Comparison of ENCODE assay signal across 15 cellular contexts in the genomic region with DNA sequence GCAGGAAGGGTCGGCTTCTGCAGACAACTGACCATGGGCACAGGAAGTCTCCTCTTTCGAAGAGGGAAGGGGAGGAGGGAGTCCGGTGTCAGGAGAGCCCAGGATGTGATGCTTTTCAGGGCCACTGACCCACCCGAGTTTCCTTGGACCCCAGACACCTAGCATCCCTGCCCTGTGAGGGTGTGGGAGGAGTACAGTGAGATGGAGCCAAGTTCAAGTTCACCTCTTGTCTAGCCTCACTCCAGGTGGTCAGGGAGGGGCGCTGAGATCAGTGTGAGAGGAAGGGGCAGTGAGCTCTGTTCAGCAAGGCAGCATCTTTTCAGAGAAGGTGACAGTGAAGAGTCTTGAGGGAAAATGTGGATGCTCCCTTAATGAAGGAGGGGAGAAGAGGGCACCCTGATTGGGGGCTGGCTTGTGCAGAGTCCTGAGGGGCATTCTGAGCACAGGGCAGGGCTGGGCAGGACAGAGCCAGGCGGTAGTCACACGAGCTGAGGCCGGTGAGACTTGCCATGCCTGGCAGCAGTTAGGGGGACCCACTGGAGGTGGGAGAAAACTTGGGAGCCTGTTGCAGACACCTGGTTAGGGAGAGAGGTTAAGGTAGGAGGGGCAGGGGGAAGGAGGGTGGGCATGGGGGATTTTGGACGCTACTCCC. TPM values are rescaled to one million over a fixed set of nuclear protein-coding genes. Genes with fewer than 3 reads are reported as not detected.
DNase-seq lines count a peak whose midpoint lies in the region; ATAC-seq and TF ChIP-seq lines count a peak whose summit lies in the region.
"Had no signal": no experiment of that assay in that cellular context is flagged by ENCODE, and none has a peak within 500 bp of the region (broad histone marks: within the 10 kb centered on the region; RNA-seq: fewer than 3 reads in every experiment).

No MANE protein-coding gene starts in this region.

- in situ Hi-C loops in GM13976 (cut with MboI; ENCODE audit: low sequenced_read_pairs, unreplicated experiment), result no loop called here

- no peak overlapping the region for H2BK5ac ChIP-seq in neuronal stem cell (ENCODE audit: low read length)

- WGBS in esophagus muscularis mucosa, result 72% methylated on average over 8 of the region's 9 CpGs
- WGBS in neuronal stem cell (ENCODE audit: extremely low coverage in 2 of 2, insufficient read length in 2 of 2, insufficient replicate concordance in 1 of 2), 2 donors, result no CpG with 5 or more reads among the region's 9 CpGs

- H3K4me2 ChIP-seq in neuronal stem cell (ENCODE audit: insufficient read depth, low read length, poor library complexity, severe bottlenecking), result no peak overlapping the region
- H3K4me2 ChIP-seq: BLaER1 treated with 17β-estradiol and CSF1 and Interleukin-3, amounts not matched to agents 10 nM and 100 nM had no signal

- no peak for TF ChIP-seq EP300 in esophagus muscularis mucosa (IDR thresholded peaks at IDR 0.05)

- no peak overlapping the region for H2AFZ ChIP-seq in neuronal stem cell (ENCODE audit: low read length)

- no peak overlapping the region for H2BK12ac ChIP-seq in neuronal stem cell (ENCODE audit: low read length)

- POLR2A ChIA-PET in Caco-2 (lab: Charles Lee), result no interaction called here

- H3K36me3 ChIP-seq in Caco-2 (ENCODE audit: control insufficient read depth, insufficient read depth, low read length) (no peaks in the 10 kb centered on the region), esophagus muscularis mucosa (no peaks in the 10 kb centered on the region), neuronal stem cell (replicated peaks in 1 of 2; ENCODE audit: control insufficient read depth in 2 of 2, insufficient read depth in 2 of 2, low read length in 2 of 2) (no peaks in the 10 kb centered on the region)
- H3K36me3 ChIP-seq: BLaER1 treated with 17β-estradiol and CSF1 and Interleukin-3, amounts not matched to agents 10 nM and 100 nM had no signal

- peaks cover 18% of the 10 kb centered on the region for H3K4me1 Mint-ChIP-seq in Caco-2 (ENCODE audit: low read depth, unreplicated experiment)
- H3K4me1 Mint-ChIP-seq in activated CD4-positive, alpha-beta T cell treated with anti-CD3 and anti-CD28 coated beads, Interleukin-2, amount 10 ng/mL, durations not matched to agents 24 days and 14 days, result no peaks in the 10 kb centered on the region
- H3K4me1 Mint-ChIP-seq: CD4-positive, CD25-positive, alpha-beta regulatory T cell had no signal

- H3K27me3 ChIP-seq in Caco-2 (replicated peaks; ENCODE audit: control insufficient read depth, insufficient read depth, low read length) (no peaks in the 10 kb centered on the region), esophagus muscularis mucosa (no peaks in the 10 kb centered on the region), neuronal stem cell (ENCODE audit: control insufficient read depth in 3 of 3, insufficient read depth in 3 of 3, low read depth in 1 of 3, low read length in 3 of 3) (no peaks in the 10 kb centered on the region)
- H3K27me3 ChIP-seq: BLaER1 treated with 17β-estradiol and CSF1 and Interleukin-3, amounts not matched to agents 10 nM and 100 nM had no signal

- no peaks in the 10 kb centered on the region for H3K79me1 ChIP-seq in neuronal stem cell (ENCODE audit: low read depth, low read length)

- H3K9ac ChIP-seq in neuronal stem cell (ENCODE audit: low read depth, low read length, poor library complexity), result peak overlapping the region; percentile 10
- H3K9ac ChIP-seq: BLaER1 treated with 17β-estradiol and CSF1 and Interleukin-3, amounts not matched to agents 10 nM and 100 nM had no signal

- no peak overlapping the region for H3K27ac ChIP-seq in esophagus muscularis mucosa (replicated peaks in 1 of 4)
- H3K27ac ChIP-seq in neuronal stem cell (replicated peaks; ENCODE audit: low read length), result no peak overlapping the region
- H3K27ac ChIP-seq: BLaER1 treated with 17β-estradiol and CSF1 and Interleukin-3, amounts not matched to agents 10 nM and 100 nM; HL-60 had no signal

- H4K8ac ChIP-seq in neuronal stem cell (ENCODE audit: low read depth, low read length), result no peak overlapping the region

- CTCF ChIA-PET in Caco-2 (lab: Charles Lee), result no interaction called here

- no peaks in the 10 kb centered on the region for H3K36me3 Mint-ChIP-seq in Caco-2 (ENCODE audit: insufficient read depth, unreplicated experiment)
- H3K36me3 Mint-ChIP-seq in activated CD4-positive, alpha-beta T cell treated with anti-CD3 and anti-CD28 coated beads, Interleukin-2, amount 10 ng/mL, durations not matched to agents 24 days and 14 days (ENCODE audit: low read depth), result no peaks in the 10 kb centered on the region
- H3K36me3 Mint-ChIP-seq: CD4-positive, CD25-positive, alpha-beta regulatory T cell had no signal

- no TSS peak for BruUV-seq in Caco-2 (replicated peaks; lab: Mats Ljungman, UMichigan)

- H3K4me1 ChIP-seq in Caco-2 (0 out of 2 replicates have a peak, but pooled peaks cover 7% of the 10 kb centered on the region), esophagus muscularis mucosa (no peaks in the 10 kb centered on the region), neuronal stem cell (ENCODE audit: control insufficient read depth in 2 of 2, insufficient read depth in 1 of 2, low read depth in 1 of 2, low read length in 2 of 2) (peaks cover 0 to 5% of the 10 kb centered on the region in 2 donors)

- H3K4me3 ChIP-seq in Caco-2 (ENCODE audit: low read depth, low read length) (no peak overlapping the region), esophagus muscularis mucosa (no peak overlapping the region), neuronal stem cell (ENCODE audit: low read length in 2 of 2) (peak overlapping the region in 1 of 2 donors; percentile 48)
- H3K4me3 ChIP-seq: BLaER1 treated with 17β-estradiol and CSF1 and Interleukin-3, amounts not matched to agents 10 nM and 100 nM had no signal

- TF ChIP-seq CTCF in Caco-2 (IDR thresholded peaks at IDR 0.05; ENCODE audit: insufficient read depth in 1 of 2, low read depth in 1 of 2, low read length in 1 of 2, severe bottlenecking in 1 of 2, unreplicated experiment in 1 of 2), result no peak
- TF ChIP-seq CTCF in GM13976 (IDR thresholded peaks at IDR 0.05; ENCODE audit: borderline replicate concordance, control extremely low read depth, extremely low read depth, insufficient read depth, missing control alignments), result no peak
- TF ChIP-seq CTCF in esophagus muscularis mucosa (IDR thresholded peaks at IDR 0.05), result no peak

- no peak overlapping the region for H3K14ac ChIP-seq in neuronal stem cell (ENCODE audit: low read length)

- H2BK15ac ChIP-seq in neuronal stem cell (ENCODE audit: low read length), result no peak overlapping the region

- no peak for TF ChIP-seq POLR2A in esophagus muscularis mucosa (IDR thresholded peaks at IDR 0.05; ENCODE audit: low read depth)

- H3K9me3 Mint-ChIP-seq in Caco-2 (ENCODE audit: unreplicated experiment), result peaks cover 19% of the 10 kb centered on the region
- H3K9me3 Mint-ChIP-seq in activated CD4-positive, alpha-beta T cell treated with anti-CD3 and anti-CD28 coated beads, Interleukin-2, amount 10 ng/mL, durations not matched to agents 24 days and 14 days, result no peaks in the 10 kb centered on the region

- peak overlapping the region; percentile 25 for H2BK120ac ChIP-seq in neuronal stem cell (ENCODE audit: low read depth, low read length)

- H3K18ac ChIP-seq in neuronal stem cell (ENCODE audit: low read length), result no peak overlapping the region

- H3K9me3 ChIP-seq in Caco-2, result no peaks in the 10 kb centered on the region
- H3K9me3 ChIP-seq in esophagus muscularis mucosa, result peaks cover 0 to 18% (median 13%) of the 10 kb centered on the region in 4 donors
- H3K9me3 ChIP-seq in neuronal stem cell (replicated peaks in 1 of 2; ENCODE audit: control insufficient read depth in 2 of 2, insufficient read depth in 1 of 2, low read depth in 1 of 2, low read length in 2 of 2), result peaks cover 3 to 4% of the 10 kb centered on the region in 2 donors

- H2AK5ac ChIP-seq in neuronal stem cell (ENCODE audit: low read depth, low read length), result no peak overlapping the region

- peak overlapping the region; percentile 5 for H3K23ac ChIP-seq in neuronal stem cell (ENCODE audit: low read depth, low read length, poor library complexity)

- no peak overlapping the region for H3K4me3 Mint-ChIP-seq in Caco-2 (ENCODE audit: unreplicated experiment)
- H3K4me3 Mint-ChIP-seq in activated CD4-positive, alpha-beta T cell treated with anti-CD3 and anti-CD28 coated beads, Interleukin-2, amount 10 ng/mL, durations not matched to agents 24 days and 14 days, result no peak overlapping the region
- H3K4me3 Mint-ChIP-seq: CD4-positive, CD25-positive, alpha-beta regulatory T cell had no signal

- no peaks in the 10 kb centered on the region for H3K27me3 Mint-ChIP-seq in Caco-2 (ENCODE audit: insufficient read depth, unreplicated experiment)
- no peaks in the 10 kb centered on the region for H3K27me3 Mint-ChIP-seq in activated CD4-positive, alpha-beta T cell treated with anti-CD3 and anti-CD28 coated beads, Interleukin-2, amount 10 ng/mL, durations not matched to agents 24 days and 14 days
- H3K27me3 Mint-ChIP-seq: CD4-positive, CD25-positive, alpha-beta regulatory T cell had no signal

- H4K91ac ChIP-seq in neuronal stem cell (ENCODE audit: low read depth, low read length, poor library complexity), result no peak overlapping the region

- ATAC-seq in GM18867 (IDR thresholded peaks at IDR 0.05; ENCODE audit: unreplicated experiment) (no peak), GM21786 (IDR thresholded peaks at IDR 0.05; ENCODE audit: unreplicated experiment) (no peak)

- DNase-seq in Caco-2, result no peak
- peak; percentile 2 for DNase-seq in GM13976 (ENCODE audit: low spot score)
- DNase-seq in esophagus muscularis mucosa (ENCODE audit: extremely low spot score), result peak; percentile 87
- no peak for DNase-seq in neuronal stem cell (ENCODE audit: low spot score)
- no peak for DNase-seq in NCI-H510A treated with DMSO at 0.1 percent for 48 hours (lab: John Stamatoyannopoulos, UW)
- no peak for DNase-seq in activated CD4-positive, alpha-beta T cell treated with anti-CD3 and anti-CD28 coated beads, Interleukin-2, amount 10 ng/mL, durations not matched to agents 24 days and 14 days
- DNase-seq: ACHN; Calu3; CD4-positive, CD25-positive, alpha-beta regulatory T cell; DMS79; EL had no signal

- no peak overlapping the region for H3K4ac ChIP-seq in neuronal stem cell (ENCODE audit: low read length)

- intact Hi-C loops in Caco-2 (cut with micrococcal nuclease; ENCODE audit: unreplicated experiment), result no loop called here
- intact Hi-C loops in esophagus muscularis mucosa (cut with DNase I), result no loop called here
- intact Hi-C loops in activated CD4-positive, alpha-beta T cell treated with anti-CD3 and anti-CD28 coated beads, Interleukin-2, amount 10 ng/mL, durations not matched to agents 24 days and 14 days (cut with micrococcal nuclease), result no loop called here

- peak overlapping the region; percentile 16 for H3K27ac Mint-ChIP-seq in Caco-2 (ENCODE audit: unreplicated experiment)
- no peak overlapping the region for H3K27ac Mint-ChIP-seq in activated CD4-positive, alpha-beta T cell treated with anti-CD3 and anti-CD28 coated beads, Interleukin-2, amount 10 ng/mL, durations not matched to agents 24 days and 14 days
- H3K27ac Mint-ChIP-seq: CD4-positive, CD25-positive, alpha-beta regulatory T cell had no signal

RNA-seq across cellular contexts. Expression of a gene that starts 49.7 kb away (rescaled TPM):
- total RNA-seq in Caco-2 (2022) (2.9 and 3.6 TPM in 2 replicates), esophagus muscularis mucosa (1 to 10 TPM in 3 of 4 donors, under 1 TPM in 1; 0.42 to 2.1 (median 1.2) TPM)
- polyA plus RNA-seq in neuronal stem cell (2013, experiment 1 of 2), result 5.1 TPM
- polyA plus RNA-seq in neuronal stem cell (2013, experiment 2 of 2), result 4.8 TPM
- total RNA-seq in activated CD4-positive, alpha-beta T cell treated with anti-CD3 and anti-CD28 coated beads, Interleukin-2, amount 10 ng/mL, durations not matched to agents 24 days and 14 days, result 1.5 and 2.8 TPM in 2 replicates
- total RNA-seq: CD4-positive, CD25-positive, alpha-beta regulatory T cell had no signal
- polyA plus RNA-seq: CD4-positive, CD25-positive, alpha-beta regulatory T cell had no signal

Comparison
In these comparisons a context has a peak if more than half of its experiments do, and no peak if none do; other contexts are left out.
1. DNase-seq: peak in GM13976 (single experiment) and esophagus muscularis mucosa (single experiment); none in Caco-2 (0 of 2), neuronal stem cell (single experiment), NCI-H510A treated with DMSO at 0.1 percent for 48 hours (single experiment) and activated CD4-positive, alpha-beta T cell treated with anti-CD3 and anti-CD28 coated beads, Interleukin-2, amount 10 ng/mL, durations not matched to agents 24 days and 14 days (single experiment).